1 cellular context compared by ENCODE assay signal in the genomic region with DNA sequence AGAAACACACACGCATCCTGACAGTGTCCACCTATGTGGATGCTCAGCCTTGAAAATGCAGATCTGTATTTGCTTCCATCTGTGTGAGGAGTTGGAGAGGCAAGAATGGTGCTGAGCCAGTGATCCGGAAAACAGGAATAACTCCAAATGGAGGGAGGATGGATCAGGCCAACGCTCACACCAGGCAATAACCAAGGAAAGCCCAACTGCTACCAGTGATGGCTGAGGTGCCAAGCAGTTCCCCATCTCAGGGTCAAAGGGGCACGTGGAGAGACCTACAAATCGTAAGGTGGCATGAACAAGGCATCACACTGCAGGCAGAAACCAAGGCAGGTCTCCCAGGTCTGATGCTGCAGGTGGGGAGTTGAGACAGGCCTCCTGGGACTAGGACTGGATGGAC.
TF ChIP-seq lines count a peak whose summit lies in the region.

No MANE protein-coding gene starts in this region.

TF ChIP-seq in H1, 55 proteins besides CTCF, POLR2A, EP300 and RAD21 (continued from another document):
- TF ChIP-seq, protein P1, sequence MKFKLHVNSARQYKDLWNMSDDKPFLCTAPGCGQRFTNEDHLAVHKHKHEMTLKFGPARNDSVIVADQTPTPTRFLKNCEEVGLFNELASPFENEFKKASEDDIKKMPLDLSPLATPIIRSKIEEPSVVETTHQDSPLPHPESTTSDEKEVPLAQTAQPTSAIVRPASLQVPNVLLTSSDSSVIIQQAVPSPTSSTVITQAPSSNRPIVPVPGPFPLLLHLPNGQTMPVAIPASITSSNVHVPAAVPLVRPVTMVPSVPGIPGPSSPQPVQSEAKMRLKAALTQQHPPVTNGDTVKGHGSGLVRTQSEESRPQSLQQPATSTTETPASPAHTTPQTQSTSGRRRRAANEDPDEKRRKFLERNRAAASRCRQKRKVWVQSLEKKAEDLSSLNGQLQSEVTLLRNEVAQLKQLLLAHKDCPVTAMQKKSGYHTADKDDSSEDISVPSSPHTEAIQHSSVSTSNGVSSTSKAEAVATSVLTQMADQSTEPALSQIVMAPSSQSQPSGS (IDR thresholded peaks at IDR 0.05; ENCODE audit: low read length) = no peak
- TF ChIP-seq, protein P2, sequence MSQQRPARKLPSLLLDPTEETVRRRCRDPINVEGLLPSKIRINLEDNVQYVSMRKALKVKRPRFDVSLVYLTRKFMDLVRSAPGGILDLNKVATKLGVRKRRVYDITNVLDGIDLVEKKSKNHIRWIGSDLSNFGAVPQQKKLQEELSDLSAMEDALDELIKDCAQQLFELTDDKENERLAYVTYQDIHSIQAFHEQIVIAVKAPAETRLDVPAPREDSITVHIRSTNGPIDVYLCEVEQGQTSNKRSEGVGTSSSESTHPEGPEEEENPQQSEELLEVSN (IDR thresholded peaks at IDR 0.05) = no peak
- TF ChIP-seq RNF2 (IDR thresholded peaks at IDR 0.05; ENCODE audit: borderline replicate concordance, low read depth, low read length, missing control alignments, poor library complexity, severe bottlenecking) = no peak
